ENCODE assay signal across 12 cellular contexts in genomic region chr10:13340068-13340467, GRCh38. TPM values are rescaled to one million over a fixed set of nuclear protein-coding genes. Genes with fewer than 3 reads are reported as not detected.
DNase-seq lines count a peak whose midpoint lies in the region; ATAC-seq, FAIRE-seq and TF ChIP-seq lines count a peak whose summit lies in the region.
"Had no signal": no experiment of that assay in that cellular context is flagged by ENCODE, and none has a peak within 500 bp of the region (broad histone marks: within the 10 kb centered on the region; RNA-seq: fewer than 3 reads in every experiment).

No MANE protein-coding gene starts in this region.

- WGBS in testis, 2 donors, result 77 to 83% methylated on average over 9 of the region's 9 CpGs

- peak overlapping the region; percentile 45 for H3K27ac ChIP-seq in DOHH2 (ENCODE audit: low read depth, low read length)
- no peak overlapping the region for H3K27ac ChIP-seq in testis
- H3K27ac ChIP-seq: colonic mucosa, RWPE1, uterus had no signal

- no peaks in the 10 kb centered on the region for H3K9me3 ChIP-seq in DOHH2 (ENCODE audit: control insufficient read depth, insufficient read depth, low read length)
- no peaks in the 10 kb centered on the region for H3K9me3 ChIP-seq in testis
- H3K9me3 ChIP-seq: colonic mucosa, uterus had no signal

- peak overlapping the region; percentile 58 for H3K4me2 ChIP-seq in DOHH2 (ENCODE audit: low read length)

- intact Hi-C loops in Right ventricle myocardium superior (cut with DNase I), result no loop called here
- intact Hi-C loops in testis (cut with DNase I; ENCODE audit: low total_unique reads), result no loop called here

- peaks cover 1% of the 10 kb centered on the region; the same call in 1 of the 2 replicates for H4K20me1 ChIP-seq in DOHH2 (ENCODE audit: control insufficient read depth, insufficient read depth, low read depth, low read length)

- peaks cover 75% of the 10 kb centered on the region for H3K36me3 ChIP-seq in DOHH2 (ENCODE audit: control insufficient read depth, low read length)
- no peaks in the 10 kb centered on the region for H3K36me3 ChIP-seq in testis (ENCODE audit: low read depth, missing control alignments)
- H3K36me3 ChIP-seq: colonic mucosa, uterus had no signal

- peak; percentile 10 for ATAC-seq in GM21576 (IDR thresholded peaks at IDR 0.05; ENCODE audit: unreplicated experiment)
- peak; percentile 63 for ATAC-seq in Right ventricle myocardium superior (ENCODE audit: poor library complexity)
- ATAC-seq in GM21619 (IDR thresholded peaks at IDR 0.05; ENCODE audit: unreplicated experiment), result no peak

- no peaks in the 10 kb centered on the region for H3K9me2 ChIP-seq in DOHH2 (replicated peaks; ENCODE audit: control insufficient read depth, low read length)

- DNase-seq in OCI-M1 (lab: John Stamatoyannopoulos, UW) (peak; percentile 65), Right ventricle myocardium superior (no peak), nucleus accumbens (lab: John Stamatoyannopoulos, UW) (no peak), frontal cortex (ENCODE audit: low spot score in 2 of 2) (no peak), testis (no peak)
- DNase-seq: colonic mucosa, NCI-H1105, uterus had no signal

- no peak for FAIRE-seq in frontal cortex (lab: Jason Lieb, UNC)

- H3K4me3 ChIP-seq in DOHH2 (ENCODE audit: low read length) (peak overlapping the region; percentile 54; the same call in 1 of the 2 replicates), testis (no peak overlapping the region)
- H3K4me3 ChIP-seq: colonic mucosa, uterus had no signal

- TF ChIP-seq CTCF in DOHH2 (IDR thresholded peaks at IDR 0.05; ENCODE audit: low read depth, low read length, poor library complexity, severe bottlenecking) (no peak), testis (IDR thresholded peaks at IDR 0.05) (no peak)

- H3K4me1 ChIP-seq in DOHH2 (ENCODE audit: control insufficient read depth, low read length) (peaks cover 38% of the 10 kb centered on the region), testis (no peaks in the 10 kb centered on the region)
- H3K4me1 ChIP-seq: uterus had no signal

- H3K27me3 ChIP-seq in DOHH2 (ENCODE audit: control insufficient read depth, low read length) (no peaks in the 10 kb centered on the region), testis (no peaks in the 10 kb centered on the region)
- H3K27me3 ChIP-seq: colonic mucosa, uterus had no signal

- no peak for TF ChIP-seq POLR2A in testis (IDR thresholded peaks at IDR 0.05)

- H3F3A ChIP-seq in DOHH2 (ENCODE audit: control insufficient read depth, insufficient read depth), result peaks cover 6% of the 10 kb centered on the region

- H3K79me2 ChIP-seq in DOHH2 (ENCODE audit: control insufficient read depth, low read length), result peaks cover 79% of the 10 kb centered on the region

RNA-seq across cellular contexts. Expression of gene SEPHS1, which starts 8.0 kb away (rescaled TPM):
- total RNA-seq in Right ventricle myocardium superior, result 27.8 TPM
- 38.7 TPM for total RNA-seq in frontal cortex
- total RNA-seq in testis, result 10 to 100 TPM; 31.1 to 41.7 TPM
- polyA plus RNA-seq in testis (ENCODE audit: insufficient read depth, low read depth, low replicate concordance), result 48.3 TPM

RNA-seq across cellular contexts. Expression of gene PHYH, which starts 40.2 kb away (rescaled TPM):
- total RNA-seq in Right ventricle myocardium superior, result 181 TPM
- total RNA-seq in frontal cortex, result 27.3 TPM
- 10 to 100 TPM; 27.2 to 33.1 TPM for total RNA-seq in testis
- 31.1 TPM for polyA plus RNA-seq in testis (ENCODE audit: insufficient read depth, low read depth, low replicate concordance)
